Comparison of ENCODE assay signal across 2 cellular contexts in genomic region chr1:112783059-112783458, GRCh38.
TF ChIP-seq lines count a peak whose summit lies in the region.

No MANE protein-coding gene starts in this region.

TF ChIP-seq in HEK293, 187 proteins besides CTCF, POLR2A, EP300 and RAD21:
- TF ChIP-seq YY2 (tag by site-specific recombination; IDR thresholded peaks at IDR 0.05): no peak
- TF ChIP-seq ZNF585B (tag by site-specific recombination; IDR thresholded peaks at IDR 0.05): peak; percentile 87

TF ChIP-seq in K562, 482 proteins besides CTCF, POLR2A, EP300 and RAD21:
- no peak for TF ChIP-seq FOXK2 (conservative IDR thresholded peaks at IDR 0.05 in 1 of 2, IDR thresholded peaks at IDR 0.05 in 1 of 2; ENCODE audit: low read depth in 2 of 2)
- TF ChIP-seq PHF8 (IDR thresholded peaks at IDR 0.05; ENCODE audit: borderline replicate concordance, low read length): no peak
- no peak for TF ChIP-seq ZBTB43 (CRISPR knock-in tag; IDR thresholded peaks at IDR 0.05)
- TF ChIP-seq SMARCC2 (IDR thresholded peaks at IDR 0.05; ENCODE audit: low read depth): no peak
- peak; percentile 27 for TF ChIP-seq ZFP36 (IDR thresholded peaks at IDR 0.05; ENCODE audit: low read depth, low read length, partially characterized antibody)
- no peak for TF ChIP-seq FOXA3 (CRISPR knock-in tag; conservative IDR thresholded peaks at IDR 0.05 in 1 of 2, IDR thresholded peaks at IDR 0.05 in 1 of 2)
